ENCODE assay signal across 8 cellular contexts in genomic region chr19:1945899-1946298, GRCh38. TPM values are rescaled to one million over a fixed set of nuclear protein-coding genes. Genes with fewer than 3 reads are reported as not detected.
A peak's percentile ranks its signal among the peaks of the same experiment; 100 is the strongest.
DNase-seq lines count a peak whose midpoint lies in the region; ATAC-seq and TF ChIP-seq lines count a peak whose summit lies in the region.

No MANE protein-coding gene starts in this region.

- no peak for ATAC-seq in CD4-positive, CD25-positive, alpha-beta regulatory T cell (ENCODE audit: low read depth in 2 of 2)
- ATAC-seq in HCT116 (peak; percentile 69), omental fat pad (ENCODE audit: low FRiP score) (no peak), HG03342 (IDR thresholded peaks at IDR 0.05; ENCODE audit: unreplicated experiment) (no peak)

- H3K27me3 Mint-ChIP-seq in CD4-positive, CD25-positive, alpha-beta regulatory T cell: peaks cover 5% of the 10 kb centered on the region
- no peaks in the 10 kb centered on the region for H3K27me3 Mint-ChIP-seq in activated CD4-positive, alpha-beta memory T cell treated with anti-CD3 and anti-CD28 coated beads for 36 hours
- H3K27me3 Mint-ChIP-seq in glutamatergic neuron (ENCODE audit: unreplicated experiment): peaks cover 6% of the 10 kb centered on the region

- no peak for TF ChIP-seq POLR2A in HCT116 (IDR thresholded peaks at IDR 0.05; ENCODE audit: borderline replicate concordance, extremely low read depth, insufficient read depth, insufficient read length)

- peak overlapping the region in 2 of 3 donors; percentile 43 to 46 for H3K27ac Mint-ChIP-seq in CD4-positive, CD25-positive, alpha-beta regulatory T cell
- H3K27ac Mint-ChIP-seq in activated CD4-positive, alpha-beta memory T cell treated with anti-CD3 and anti-CD28 coated beads for 36 hours: no peak overlapping the region
- no peak overlapping the region for H3K27ac Mint-ChIP-seq in glutamatergic neuron (ENCODE audit: unreplicated experiment)

- CTCF ChIA-PET in HCT116 (lab: Charles Lee): interaction anchor here (0.7 kb wide), 1 partner anchor 9 kb away, joined by 3 read pairs; no protein-coding TSS in a partner anchor
- CTCF ChIA-PET in activated CD4-positive, alpha-beta memory T cell treated with anti-CD3 and anti-CD28 coated beads for 36 hours (lab: Charles Lee): interaction anchor here (0.6 to 1.5 kb wide), 10 partner anchors 16 to 146 kb away, joined by 3 to 6 read pairs (median 4); no protein-coding TSS in a partner anchor

- DNase-seq in CD4-positive, CD25-positive, alpha-beta regulatory T cell: peak in 1 of 3 donors; percentile 36
- no peak for DNase-seq in HCT116 (ENCODE audit: low read depth, low spot score)
- peak; percentile 56 for DNase-seq in activated CD4-positive, alpha-beta memory T cell treated with anti-CD3 and anti-CD28 coated beads for 36 hours
- DNase-seq in glutamatergic neuron: peak; percentile 81
- DNase-seq in stimulated activated CD4-positive, alpha-beta T cell treated with anti-CD3 and anti-CD28 coated beads, Interleukin-4, amount 100 ng/mL, for 1 hour: peak; percentile 24
- no peak for DNase-seq in omental fat pad (ENCODE audit: low spot score)
- no peak for DNase-seq in MG63

- peaks cover 0 to 41% (median 16%) of the 10 kb centered on the region in 4 donors for H3K4me1 Mint-ChIP-seq in CD4-positive, CD25-positive, alpha-beta regulatory T cell
- peaks cover 35% of the 10 kb centered on the region for H3K4me1 Mint-ChIP-seq in activated CD4-positive, alpha-beta memory T cell treated with anti-CD3 and anti-CD28 coated beads for 36 hours (ENCODE audit: low read depth)
- peaks cover 13% of the 10 kb centered on the region for H3K4me1 Mint-ChIP-seq in glutamatergic neuron (ENCODE audit: low read depth, unreplicated experiment)

- RAD21 ChIA-PET in HCT116 (lab: Charles Lee; ENCODE audit: low non-redundant PET in 1 of 2, low total read pairs in 2 of 2, uncharacterized antibody in 2 of 2, unreplicated experiment in 2 of 2): no interaction called here

- H3K4me3 Mint-ChIP-seq in CD4-positive, CD25-positive, alpha-beta regulatory T cell: peak overlapping the region; percentile 27 to 87 (median 51)
- H3K4me3 Mint-ChIP-seq in activated CD4-positive, alpha-beta memory T cell treated with anti-CD3 and anti-CD28 coated beads for 36 hours: no peak overlapping the region
- H3K4me3 Mint-ChIP-seq in glutamatergic neuron (ENCODE audit: unreplicated experiment): no peak overlapping the region

- H3K79me2 ChIP-seq in HCT116 (ENCODE audit: insufficient read depth, low read length): peaks cover 92% of the 10 kb centered on the region

- no peak overlapping the region for H2AFZ ChIP-seq in HCT116 (ENCODE audit: low read depth, low read length, poor library complexity, severe bottlenecking)

- H3K27me3 ChIP-seq in CD4-positive, CD25-positive, alpha-beta regulatory T cell (ENCODE audit: control insufficient read depth, insufficient read depth, low read length): no peaks in the 10 kb centered on the region
- H3K27me3 ChIP-seq in HCT116 (ENCODE audit: insufficient read depth, low read length): no peaks in the 10 kb centered on the region
- H3K27me3 ChIP-seq in MG63: no peaks in the 10 kb centered on the region

- no peaks in the 10 kb centered on the region for H3K36me3 Mint-ChIP-seq in CD4-positive, CD25-positive, alpha-beta regulatory T cell
- H3K36me3 Mint-ChIP-seq in activated CD4-positive, alpha-beta memory T cell treated with anti-CD3 and anti-CD28 coated beads for 36 hours: peaks cover 9% of the 10 kb centered on the region
- H3K36me3 Mint-ChIP-seq in glutamatergic neuron (ENCODE audit: unreplicated experiment): no peaks in the 10 kb centered on the region

- no peak overlapping the region for H3K4me3 ChIP-seq in CD4-positive, CD25-positive, alpha-beta regulatory T cell (ENCODE audit: low read depth, low read length)
- H3K4me3 ChIP-seq in HCT116 (replicated peaks in 1 of 2; ENCODE audit: low read depth in 1 of 2, low read length in 2 of 2) (no peak overlapping the region), MG63 (no peak overlapping the region)

- H3K9ac ChIP-seq in HCT116 (ENCODE audit: low read length): peak overlapping the region; percentile 17; the same call in 1 of the 2 replicates

- H3K27ac ChIP-seq in CD4-positive, CD25-positive, alpha-beta regulatory T cell (ENCODE audit: insufficient read depth, low read length, poor library complexity, severe bottlenecking): no peak overlapping the region
- peak overlapping the region; percentile 29; the same call in 1 of the 2 replicates for H3K27ac ChIP-seq in HCT116 (ENCODE audit: low read depth, low read length)

- no peaks in the 10 kb centered on the region for H3K9me3 ChIP-seq in CD4-positive, CD25-positive, alpha-beta regulatory T cell (ENCODE audit: control insufficient read depth in 2 of 2, low read length in 2 of 2)
- no peaks in the 10 kb centered on the region for H3K9me3 ChIP-seq in HCT116 (ENCODE audit: control insufficient read depth in 1 of 2, insufficient read depth in 1 of 2, low read depth in 1 of 2, low read length in 2 of 2)
- H3K9me3 ChIP-seq in MG63: no peaks in the 10 kb centered on the region

- H4K20me1 ChIP-seq in HCT116 (ENCODE audit: insufficient read depth): no peaks in the 10 kb centered on the region

- no TSS peak for BruUV-seq in HCT116 (replicated peaks; lab: Mats Ljungman, UMichigan)

- peaks cover 26% of the 10 kb centered on the region for H3K4me1 ChIP-seq in CD4-positive, CD25-positive, alpha-beta regulatory T cell (ENCODE audit: control insufficient read depth, insufficient read depth, low read length, poor library complexity, severe bottlenecking)
- peaks cover 12 to 51% of the 10 kb centered on the region in 2 experiments; a peak in 3 of 4 replicates for H3K4me1 ChIP-seq in HCT116 (ENCODE audit: control insufficient read depth in 1 of 2, insufficient read depth in 2 of 2, low read length in 2 of 2)

- POLR2A ChIA-PET in HCT116 (lab: Charles Lee): no interaction called here
- POLR2A ChIA-PET in activated CD4-positive, alpha-beta memory T cell treated with anti-CD3 and anti-CD28 coated beads for 36 hours (lab: Charles Lee): interaction anchor here (0.6 kb wide), 1 partner anchor 197 kb away, joined by 3 read pairs; no protein-coding TSS in a partner anchor

- peak overlapping the region; percentile 41; the same call in 1 of the 2 replicates for H3K4me2 ChIP-seq in HCT116 (ENCODE audit: low read length)

- TF ChIP-seq CTCF in HCT116 (IDR thresholded peaks at IDR 0.05 in 2 of 3, conservative IDR thresholded peaks at IDR 0.05 in 1 of 3; ENCODE audit: borderline replicate concordance in 1 of 3, insufficient read depth in 1 of 3, low read depth in 2 of 3, low read length in 2 of 3): peak in 2 of 3 experiments; percentile 70 to 87; a peak in 5 of 6 replicates
- peak; percentile 73 for TF ChIP-seq CTCF in glutamatergic neuron (IDR thresholded peaks at IDR 0.05; ENCODE audit: partially characterized antibody, unreplicated experiment)
- no peak for TF ChIP-seq CTCF in omental fat pad (IDR thresholded peaks at IDR 0.05)

- peaks cover 5% of the 10 kb centered on the region for H3K36me3 ChIP-seq in CD4-positive, CD25-positive, alpha-beta regulatory T cell (ENCODE audit: control insufficient read depth, insufficient read depth, low read length)
- H3K36me3 ChIP-seq in HCT116 (ENCODE audit: control insufficient read depth in 1 of 2, insufficient read depth in 2 of 2, low read length in 2 of 2): 0 out of 4 replicates have a peak, but pooled peaks cover 0 to 6% of the 10 kb centered on the region in 2 experiments
- H3K36me3 ChIP-seq in MG63: no peaks in the 10 kb centered on the region

- TF ChIP-seq RAD21 in HCT116 (IDR thresholded peaks at IDR 0.05; ENCODE audit: low read depth): no peak

- no peaks in the 10 kb centered on the region for H3K9me3 Mint-ChIP-seq in CD4-positive, CD25-positive, alpha-beta regulatory T cell
- H3K9me3 Mint-ChIP-seq in activated CD4-positive, alpha-beta memory T cell treated with anti-CD3 and anti-CD28 coated beads for 36 hours: no peaks in the 10 kb centered on the region
- peaks cover 8% of the 10 kb centered on the region for H3K9me3 Mint-ChIP-seq in glutamatergic neuron (ENCODE audit: unreplicated experiment)

- H3K9me2 ChIP-seq in HCT116 (ENCODE audit: insufficient read depth): no peaks in the 10 kb centered on the region

- intact Hi-C loops in HCT116 (cut with micrococcal nuclease): no loop called here
- intact Hi-C loops in activated CD4-positive, alpha-beta memory T cell treated with anti-CD3 and anti-CD28 coated beads for 36 hours (cut with micrococcal nuclease): no loop called here

RNA-seq across cellular contexts. Expression of gene CSNK1G2, which starts 4.9 kb away (rescaled TPM):
- total RNA-seq in CD4-positive, CD25-positive, alpha-beta regulatory T cell: 101 TPM
- 10 to 100 TPM; 15.3 to 19.9 (median 17.3) TPM for polyA plus RNA-seq in CD4-positive, CD25-positive, alpha-beta regulatory T cell
- total RNA-seq in HCT116 (2021; ENCODE audit: unreplicated experiment) (97.9 TPM), glutamatergic neuron (ENCODE audit: unreplicated experiment) (104 TPM), omental fat pad (10 to 100 TPM; 49.3 to 76.6 (median 52.3) TPM)
- polyA plus RNA-seq in HCT116 (2012): 90.6 and 114 TPM in 2 replicates
- total RNA-seq in activated CD4-positive, alpha-beta memory T cell treated with anti-CD3 and anti-CD28 coated beads for 36 hours: 10 to 100 TPM; 63.7 to 66.2 TPM
- 20.1 and 34.5 TPM in 2 replicates for total RNA-seq in MG63 (2014; rRNA removed; shearing (Covaris generic); ENCODE audit: low replicate concordance)

RNA-seq across cellular contexts. Expression of gene ADAT3, which starts 40.7 kb away (rescaled TPM):
- 6.9 TPM for total RNA-seq in CD4-positive, CD25-positive, alpha-beta regulatory T cell
- polyA plus RNA-seq in CD4-positive, CD25-positive, alpha-beta regulatory T cell: 1 to 10 TPM; 4.4 to 8.8 (median 6.0) TPM
- total RNA-seq in HCT116 (2021; ENCODE audit: unreplicated experiment): 15.9 TPM
- polyA plus RNA-seq in HCT116 (2012): 6.2 and 7.5 TPM in 2 replicates
- total RNA-seq in activated CD4-positive, alpha-beta memory T cell treated with anti-CD3 and anti-CD28 coated beads for 36 hours: 1 to 10 TPM; 5.7 to 5.8 TPM
- 10.9 TPM for total RNA-seq in glutamatergic neuron (ENCODE audit: unreplicated experiment)
- total RNA-seq in omental fat pad: 1 to 10 TPM; 2.4 to 6.2 (median 3.9) TPM
- 3.6 TPM in 1 of 2 replicates, not detected in the other for total RNA-seq in MG63 (2014; rRNA removed; shearing (Covaris generic); ENCODE audit: low replicate concordance)

RNA-seq across cellular contexts. Expression of gene SCAMP4, which starts 40.7 kb away (rescaled TPM):
- total RNA-seq in CD4-positive, CD25-positive, alpha-beta regulatory T cell: 20.8 TPM
- 10 to 100 TPM in 2 of 4 donors, 1 to 10 TPM in 2; 8.2 to 20.3 (median 10.0) TPM for polyA plus RNA-seq in CD4-positive, CD25-positive, alpha-beta regulatory T cell
- total RNA-seq in HCT116 (2021; ENCODE audit: unreplicated experiment) (63.3 TPM), glutamatergic neuron (ENCODE audit: unreplicated experiment) (66.3 TPM), omental fat pad (10 to 100 TPM; 38.0 to 57.8 (median 45.6) TPM)
- 47.3 and 49.9 TPM in 2 replicates for polyA plus RNA-seq in HCT116 (2012)
- total RNA-seq in activated CD4-positive, alpha-beta memory T cell treated with anti-CD3 and anti-CD28 coated beads for 36 hours: 10 to 100 TPM; 24.2 to 28.4 TPM
- 33.0 and 41.5 TPM in 2 replicates for total RNA-seq in MG63 (2014; rRNA removed; shearing (Covaris generic); ENCODE audit: low replicate concordance)

Comparison
In these comparisons a context has a peak if more than half of its experiments do, and no peak if none do; other contexts are left out.
1. DNase-seq: peak in activated CD4-positive, alpha-beta memory T cell treated with anti-CD3 and anti-CD28 coated beads for 36 hours (single experiment), glutamatergic neuron (single experiment) and stimulated activated CD4-positive, alpha-beta T cell treated with anti-CD3 and anti-CD28 coated beads, Interleukin-4, amount 100 ng/mL, for 1 hour (single experiment); none in HCT116 (single experiment), omental fat pad (single experiment) and MG63 (single experiment).
2. H3K27ac Mint-ChIP-seq: peak in CD4-positive, CD25-positive, alpha-beta regulatory T cell (2 of 3); none in activated CD4-positive, alpha-beta memory T cell treated with anti-CD3 and anti-CD28 coated beads for 36 hours (single experiment) and glutamatergic neuron (single experiment).
3. H3K4me3 Mint-ChIP-seq: peak in CD4-positive, CD25-positive, alpha-beta regulatory T cell (4 of 4); none in activated CD4-positive, alpha-beta memory T cell treated with anti-CD3 and anti-CD28 coated beads for 36 hours (single experiment) and glutamatergic neuron (single experiment).
4. CTCF ChIP-seq: peak in HCT116 (2 of 3) and glutamatergic neuron (single experiment); none in omental fat pad (0 of 3).